ENCODE assay signal across 1 cellular context in genomic region chr9:137459601-137460362, GRCh38.
TF ChIP-seq lines count a peak whose summit lies in the region.

No MANE protein-coding gene starts in this region.

TF ChIP-seq in neural cell, 6 proteins besides CTCF, POLR2A, EP300 and RAD21 (continued from another document):
- TF ChIP-seq REST (IDR thresholded peaks at IDR 0.05; ENCODE audit: borderline replicate concordance), result no peak
